Comparison of ENCODE assay signal across 25 cellular contexts in genomic region chr15:96011109-96011608, GRCh38.
"Had no signal": no experiment of that assay in that cellular context is flagged by ENCODE, and none has a peak within 500 bp of the region (broad histone marks: within the 10 kb centered on the region; RNA-seq: fewer than 3 reads in every experiment).

No MANE protein-coding gene starts in this region.

- H3K4me3 Mint-ChIP-seq: naive B cell; natural killer cell; stimulated activated naive CD8-positive, alpha-beta T cell treated with anti-CD3 and anti-CD28 coated beads, Interleukin-15, Interleukin-2, amounts not matched to agents 100 ng/mL and 50 ng/mL, for 24 hours; type B pancreatic cell had no signal

- H3K36me3 ChIP-seq: left lung, lower lobe of right lung, ovary, right atrium auricular region, suprapubic skin, thoracic aorta, tibial nerve, uterus had no signal

- H3K9me3 ChIP-seq: left lung, lower lobe of right lung, ovary, right atrium auricular region, suprapubic skin, thoracic aorta, tibial nerve, uterus had no signal

- H3K4me1 ChIP-seq: left lung, lower lobe of right lung, right atrium auricular region, suprapubic skin, tibial nerve, uterus had no signal

- H3K27me3 Mint-ChIP-seq: naive B cell, type B pancreatic cell had no signal

- H3K36me3 Mint-ChIP-seq: naive B cell, natural killer cell, type B pancreatic cell had no signal

- H3K27ac ChIP-seq: left lung, lower lobe of right lung, ovary, right atrium auricular region, skin epidermis, suprapubic skin, thoracic aorta, tibial nerve, uterus had no signal

- H3K4me1 Mint-ChIP-seq: naive B cell, natural killer cell had no signal

- ATAC-seq: left cardiac atrium, left lung, lower lobe of right lung, natural killer cell, sciatic nerve had no signal

- H3K4me3 ChIP-seq: left lung, lower lobe of right lung, ovary, right atrium auricular region, skin epidermis, suprapubic skin, thoracic aorta, tibial nerve, uterus had no signal

- H3K27me3 ChIP-seq: ovary, right atrium auricular region, tibial nerve, uterus had no signal

- DNase-seq: hippocampal formation; kidney glomerular epithelial cell; left cardiac atrium; lower lobe of right lung; mammary epithelial cell; mesenchymal stem cell; naive B cell; natural killer cell; ovary; stimulated activated CD4-positive, alpha-beta T cell treated with anti-CD3 and anti-CD28 coated beads, Interleukin-12 subunit alpha, Interleukin-12 subunit beta, amount 100 ng/mL, for 4 hours; stimulated activated CD4-positive, alpha-beta T cell treated with anti-CD3 and anti-CD28 coated beads, Interleukin-15, amount 100 ng/mL, for 24 hours; stimulated activated CD4-positive, alpha-beta T cell treated with anti-CD3 and anti-CD28 coated beads, Interleukin-2, amount 100 ng/mL, for 24 hours; stimulated activated CD4-positive, alpha-beta T cell treated with anti-CD3 and anti-CD28 coated beads, Interleukin-4, amount 100 ng/mL, for 1 hour; stimulated activated naive CD4-positive, alpha-beta T cell; uterus had no signal

- H3K27ac Mint-ChIP-seq: naive B cell; natural killer cell; progenitor cell of endocrine pancreas; stimulated activated naive CD8-positive, alpha-beta T cell treated with anti-CD3 and anti-CD28 coated beads, Interleukin-15, Interleukin-2, amounts not matched to agents 100 ng/mL and 50 ng/mL, for 24 hours; type B pancreatic cell had no signal
